ENCODE assay signal across 1 cellular context in the genomic region with DNA sequence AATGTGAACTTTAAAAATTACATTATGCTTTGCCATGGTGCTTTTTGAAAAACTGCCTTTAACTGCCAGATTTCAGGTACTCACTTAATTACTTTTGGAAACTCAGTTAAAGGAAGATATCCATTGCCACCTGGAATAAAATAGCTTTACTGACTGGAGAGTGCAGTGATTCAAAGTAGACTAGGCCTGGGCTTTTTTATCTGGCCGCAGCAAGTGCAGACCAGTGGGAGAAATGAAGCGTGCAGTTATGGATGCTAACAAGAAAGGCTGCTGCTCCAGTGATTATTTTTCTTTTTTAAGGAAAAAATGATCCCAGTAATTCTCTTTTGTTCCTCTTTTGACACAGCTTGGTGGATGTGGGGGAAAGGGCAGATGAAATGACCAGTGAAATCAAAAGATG.
TF ChIP-seq lines count a peak whose summit lies in the region.

No MANE protein-coding gene starts in this region.

TF ChIP-seq in H1, 55 proteins besides CTCF, POLR2A, EP300 and RAD21:
- TF ChIP-seq, protein P1, sequence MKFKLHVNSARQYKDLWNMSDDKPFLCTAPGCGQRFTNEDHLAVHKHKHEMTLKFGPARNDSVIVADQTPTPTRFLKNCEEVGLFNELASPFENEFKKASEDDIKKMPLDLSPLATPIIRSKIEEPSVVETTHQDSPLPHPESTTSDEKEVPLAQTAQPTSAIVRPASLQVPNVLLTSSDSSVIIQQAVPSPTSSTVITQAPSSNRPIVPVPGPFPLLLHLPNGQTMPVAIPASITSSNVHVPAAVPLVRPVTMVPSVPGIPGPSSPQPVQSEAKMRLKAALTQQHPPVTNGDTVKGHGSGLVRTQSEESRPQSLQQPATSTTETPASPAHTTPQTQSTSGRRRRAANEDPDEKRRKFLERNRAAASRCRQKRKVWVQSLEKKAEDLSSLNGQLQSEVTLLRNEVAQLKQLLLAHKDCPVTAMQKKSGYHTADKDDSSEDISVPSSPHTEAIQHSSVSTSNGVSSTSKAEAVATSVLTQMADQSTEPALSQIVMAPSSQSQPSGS (IDR thresholded peaks at IDR 0.05; ENCODE audit: low read length), result no peak
- TF ChIP-seq CBX8 (IDR thresholded peaks at IDR 0.05; ENCODE audit: borderline replicate concordance, low read depth, low read length) (no peak), RBBP5 (IDR thresholded peaks at IDR 0.05; ENCODE audit: borderline replicate concordance, low read depth, low read length) (no peak), NRF1 (IDR thresholded peaks at IDR 0.05; ENCODE audit: low read depth, low read length) (no peak)
